Comparison of ENCODE assay signal across 1 cellular context in genomic region chr12:114636723-114637480, GRCh38.
TF ChIP-seq lines count a peak whose summit lies in the region.

No MANE protein-coding gene starts in this region.

TF ChIP-seq in HCT116, 20 proteins besides CTCF, POLR2A, EP300 and RAD21 (continued from another document):
- no peak for TF ChIP-seq MAX (IDR thresholded peaks at IDR 0.05)
